In genomic region chr5:161263186-161263585, GRCh38 we compare ENCODE assay signal across 19 cellular contexts.
"Had no signal": no experiment of that assay in that cellular context is flagged by ENCODE, and none has a peak within 500 bp of the region (broad histone marks: within the 10 kb centered on the region; RNA-seq: fewer than 3 reads in every experiment).

No MANE protein-coding gene starts in this region.

- ATAC-seq: gastroesophageal sphincter; heart left ventricle; left lung; naive thymus-derived CD8-positive, alpha-beta T cell; right cardiac atrium; stimulated activated memory B cell treated with anti-CD40 and anti-IgM and Interleukin-4, amounts not matched to agents 10 μg/mL and 1 μg/mL and 100 μg/mL, for 72 hours; stimulated activated naive CD8-positive, alpha-beta T cell treated with anti-CD3 and anti-CD28 coated beads, Interleukin-15, Interleukin-2, amounts not matched to agents 100 U/mL and 50 U/mL, for 24 hours had no signal

- DNase-seq: dorsolateral prefrontal cortex; effector CD4-positive, alpha-beta T cell; foreskin fibroblast; heart left ventricle; kidney; left lung; naive thymus-derived CD8-positive, alpha-beta T cell; nephron progenitor cell; nucleus accumbens; right cardiac atrium; sigmoid colon; spleen; stimulated activated CD4-positive, alpha-beta T cell treated with anti-CD3 and anti-CD28 coated beads, Interleukin-4, amount 100 ng/mL, for 4 hours; stimulated activated naive CD8-positive, alpha-beta T cell treated with anti-CD3 and anti-CD28 coated beads, Interleukin-15, Interleukin-2, amounts not matched to agents 100 U/mL and 50 U/mL, for 24 hours; substantia nigra; testis; tibial artery had no signal
